Comparison of ENCODE assay signal across 1 cellular context in the genomic region with DNA sequence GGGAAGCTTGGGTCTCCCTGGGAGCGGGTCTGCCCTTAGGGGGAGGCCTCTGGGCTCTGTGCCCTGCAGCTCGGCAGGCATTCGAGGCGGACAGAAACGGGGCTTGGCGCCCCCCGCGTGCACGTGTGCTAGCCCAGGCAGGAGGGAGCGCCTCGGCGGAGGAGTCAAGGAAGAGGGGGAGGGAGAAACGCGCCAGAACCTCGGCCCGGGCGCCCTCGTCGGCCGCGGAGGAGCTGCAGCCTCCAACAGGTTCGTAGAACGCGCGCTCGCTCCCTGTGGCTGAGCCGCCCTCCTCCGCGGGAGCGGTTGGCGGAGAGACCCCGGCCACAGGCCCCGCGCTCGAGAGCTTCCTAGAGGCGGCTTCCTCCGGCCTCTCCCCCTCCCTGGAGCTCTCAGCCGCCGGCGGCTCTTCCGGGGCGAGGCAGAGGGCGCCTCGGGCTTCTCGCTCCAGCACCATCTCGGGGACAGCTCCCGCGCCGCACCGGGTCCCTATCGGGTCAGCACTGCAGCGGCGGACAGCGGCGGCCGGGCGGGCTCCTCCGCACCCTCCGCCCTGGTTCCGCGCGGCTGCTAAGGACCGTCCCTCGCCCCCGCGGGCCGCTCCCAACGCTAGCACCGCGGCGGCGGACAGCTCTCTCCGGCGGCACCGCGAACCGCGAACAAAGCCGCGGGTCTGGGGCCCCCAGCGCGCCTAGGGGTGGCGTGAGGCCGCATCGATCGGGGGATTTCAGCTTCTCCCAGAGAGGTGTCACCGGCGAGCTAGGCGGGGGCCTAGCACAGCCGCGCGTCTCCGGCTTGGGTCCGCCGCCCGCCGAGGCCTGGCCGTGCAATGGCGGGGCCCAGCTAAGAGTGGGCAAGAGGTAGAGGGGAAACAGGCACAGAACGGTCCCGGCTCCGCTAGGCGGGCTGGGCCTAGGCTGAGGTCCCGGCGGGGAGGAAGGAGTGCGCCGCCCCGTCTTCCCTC.
TF ChIP-seq lines count a peak whose summit lies in the region.

No MANE protein-coding gene starts in this region.

TF ChIP-seq in WTC11, 78 proteins besides CTCF, POLR2A, EP300 and RAD21 (continued from another document and continues in another):
- TF ChIP-seq FOXP4 (CRISPR knock-in tag; IDR thresholded peaks at IDR 0.05) (peak; percentile 100), ELF4 (CRISPR knock-in tag; IDR thresholded peaks at IDR 0.05; ENCODE audit: low read depth) (peak; percentile 100), AFF4 (CRISPR knock-in tag; IDR thresholded peaks at IDR 0.05; ENCODE audit: borderline replicate concordance) (peak; percentile 98), TEAD1 (CRISPR knock-in tag; IDR thresholded peaks at IDR 0.05) (peak; percentile 99), CBFB (CRISPR knock-in tag; IDR thresholded peaks at IDR 0.05; ENCODE audit: low read depth) (peak; percentile 99), PRDM15 (CRISPR knock-in tag; IDR thresholded peaks at IDR 0.05) (peak; percentile 85), SMAD4 (CRISPR knock-in tag; IDR thresholded peaks at IDR 0.05) (peak; percentile 99), CDX4 (CRISPR knock-in tag; IDR thresholded peaks at IDR 0.05; ENCODE audit: borderline replicate concordance) (no peak), ERG (CRISPR knock-in tag; IDR thresholded peaks at IDR 0.05) (peak; percentile 88; the same call in 1 of the 2 replicates), NR3C1 (CRISPR knock-in tag; conservative IDR thresholded peaks at IDR 0.05; ENCODE audit: low read depth) (peak; percentile 99), IRF1 (CRISPR knock-in tag; IDR thresholded peaks at IDR 0.05) (peak; percentile 99)
- TF ChIP-seq, protein P1, sequence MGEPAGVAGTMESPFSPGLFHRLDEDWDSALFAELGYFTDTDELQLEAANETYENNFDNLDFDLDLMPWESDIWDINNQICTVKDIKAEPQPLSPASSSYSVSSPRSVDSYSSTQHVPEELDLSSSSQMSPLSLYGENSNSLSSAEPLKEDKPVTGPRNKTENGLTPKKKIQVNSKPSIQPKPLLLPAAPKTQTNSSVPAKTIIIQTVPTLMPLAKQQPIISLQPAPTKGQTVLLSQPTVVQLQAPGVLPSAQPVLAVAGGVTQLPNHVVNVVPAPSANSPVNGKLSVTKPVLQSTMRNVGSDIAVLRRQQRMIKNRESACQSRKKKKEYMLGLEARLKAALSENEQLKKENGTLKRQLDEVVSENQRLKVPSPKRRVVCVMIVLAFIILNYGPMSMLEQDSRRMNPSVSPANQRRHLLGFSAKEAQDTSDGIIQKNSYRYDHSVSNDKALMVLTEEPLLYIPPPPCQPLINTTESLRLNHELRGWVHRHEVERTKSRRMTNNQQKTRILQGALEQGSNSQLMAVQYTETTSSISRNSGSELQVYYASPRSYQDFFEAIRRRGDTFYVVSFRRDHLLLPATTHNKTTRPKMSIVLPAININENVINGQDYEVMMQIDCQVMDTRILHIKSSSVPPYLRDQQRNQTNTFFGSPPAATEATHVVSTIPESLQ (CRISPR knock-in tag; IDR thresholded peaks at IDR 0.05): peak; percentile 95
- TF ChIP-seq, protein P2, sequence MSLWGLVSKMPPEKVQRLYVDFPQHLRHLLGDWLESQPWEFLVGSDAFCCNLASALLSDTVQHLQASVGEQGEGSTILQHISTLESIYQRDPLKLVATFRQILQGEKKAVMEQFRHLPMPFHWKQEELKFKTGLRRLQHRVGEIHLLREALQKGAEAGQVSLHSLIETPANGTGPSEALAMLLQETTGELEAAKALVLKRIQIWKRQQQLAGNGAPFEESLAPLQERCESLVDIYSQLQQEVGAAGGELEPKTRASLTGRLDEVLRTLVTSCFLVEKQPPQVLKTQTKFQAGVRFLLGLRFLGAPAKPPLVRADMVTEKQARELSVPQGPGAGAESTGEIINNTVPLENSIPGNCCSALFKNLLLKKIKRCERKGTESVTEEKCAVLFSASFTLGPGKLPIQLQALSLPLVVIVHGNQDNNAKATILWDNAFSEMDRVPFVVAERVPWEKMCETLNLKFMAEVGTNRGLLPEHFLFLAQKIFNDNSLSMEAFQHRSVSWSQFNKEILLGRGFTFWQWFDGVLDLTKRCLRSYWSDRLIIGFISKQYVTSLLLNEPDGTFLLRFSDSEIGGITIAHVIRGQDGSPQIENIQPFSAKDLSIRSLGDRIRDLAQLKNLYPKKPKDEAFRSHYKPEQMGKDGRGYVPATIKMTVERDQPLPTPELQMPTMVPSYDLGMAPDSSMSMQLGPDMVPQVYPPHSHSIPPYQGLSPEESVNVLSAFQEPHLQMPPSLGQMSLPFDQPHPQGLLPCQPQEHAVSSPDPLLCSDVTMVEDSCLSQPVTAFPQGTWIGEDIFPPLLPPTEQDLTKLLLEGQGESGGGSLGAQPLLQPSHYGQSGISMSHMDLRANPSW (CRISPR knock-in tag; conservative IDR thresholded peaks at IDR 0.05; ENCODE audit: low read depth): peak; percentile 98
- TF ChIP-seq, protein P3, sequence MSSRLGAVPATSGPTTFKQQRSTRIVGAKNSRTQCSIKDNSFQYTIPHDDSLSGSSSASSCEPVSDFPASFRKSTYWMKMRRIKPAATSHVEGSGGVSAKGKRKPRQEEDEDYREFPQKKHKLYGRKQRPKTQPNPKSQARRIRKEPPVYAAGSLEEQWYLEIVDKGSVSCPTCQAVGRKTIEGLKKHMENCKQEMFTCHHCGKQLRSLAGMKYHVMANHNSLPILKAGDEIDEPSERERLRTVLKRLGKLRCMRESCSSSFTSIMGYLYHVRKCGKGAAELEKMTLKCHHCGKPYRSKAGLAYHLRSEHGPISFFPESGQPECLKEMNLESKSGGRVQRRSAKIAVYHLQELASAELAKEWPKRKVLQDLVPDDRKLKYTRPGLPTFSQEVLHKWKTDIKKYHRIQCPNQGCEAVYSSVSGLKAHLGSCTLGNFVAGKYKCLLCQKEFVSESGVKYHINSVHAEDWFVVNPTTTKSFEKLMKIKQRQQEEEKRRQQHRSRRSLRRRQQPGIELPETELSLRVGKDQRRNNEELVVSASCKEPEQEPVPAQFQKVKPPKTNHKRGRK (CRISPR knock-in tag; IDR thresholded peaks at IDR 0.05; ENCODE audit: borderline replicate concordance): peak; percentile 93; the same call in 1 of the 2 replicates
- TF ChIP-seq, protein P4, sequence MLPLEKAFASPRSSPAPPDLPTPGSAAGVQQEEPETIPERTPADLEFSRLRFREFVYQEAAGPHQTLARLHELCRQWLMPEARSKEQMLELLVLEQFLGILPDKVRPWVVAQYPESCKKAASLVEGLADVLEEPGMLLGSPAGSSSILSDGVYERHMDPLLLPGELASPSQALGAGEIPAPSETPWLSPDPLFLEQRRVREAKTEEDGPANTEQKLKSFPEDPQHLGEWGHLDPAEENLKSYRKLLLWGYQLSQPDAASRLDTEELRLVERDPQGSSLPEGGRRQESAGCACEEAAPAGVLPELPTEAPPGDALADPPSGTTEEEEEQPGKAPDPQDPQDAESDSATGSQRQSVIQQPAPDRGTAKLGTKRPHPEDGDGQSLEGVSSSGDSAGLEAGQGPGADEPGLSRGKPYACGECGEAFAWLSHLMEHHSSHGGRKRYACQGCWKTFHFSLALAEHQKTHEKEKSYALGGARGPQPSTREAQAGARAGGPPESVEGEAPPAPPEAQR (CRISPR knock-in tag; IDR thresholded peaks at IDR 0.05): peak; percentile 98
